ENCODE assay signal across 19 cellular contexts in the genomic region with DNA sequence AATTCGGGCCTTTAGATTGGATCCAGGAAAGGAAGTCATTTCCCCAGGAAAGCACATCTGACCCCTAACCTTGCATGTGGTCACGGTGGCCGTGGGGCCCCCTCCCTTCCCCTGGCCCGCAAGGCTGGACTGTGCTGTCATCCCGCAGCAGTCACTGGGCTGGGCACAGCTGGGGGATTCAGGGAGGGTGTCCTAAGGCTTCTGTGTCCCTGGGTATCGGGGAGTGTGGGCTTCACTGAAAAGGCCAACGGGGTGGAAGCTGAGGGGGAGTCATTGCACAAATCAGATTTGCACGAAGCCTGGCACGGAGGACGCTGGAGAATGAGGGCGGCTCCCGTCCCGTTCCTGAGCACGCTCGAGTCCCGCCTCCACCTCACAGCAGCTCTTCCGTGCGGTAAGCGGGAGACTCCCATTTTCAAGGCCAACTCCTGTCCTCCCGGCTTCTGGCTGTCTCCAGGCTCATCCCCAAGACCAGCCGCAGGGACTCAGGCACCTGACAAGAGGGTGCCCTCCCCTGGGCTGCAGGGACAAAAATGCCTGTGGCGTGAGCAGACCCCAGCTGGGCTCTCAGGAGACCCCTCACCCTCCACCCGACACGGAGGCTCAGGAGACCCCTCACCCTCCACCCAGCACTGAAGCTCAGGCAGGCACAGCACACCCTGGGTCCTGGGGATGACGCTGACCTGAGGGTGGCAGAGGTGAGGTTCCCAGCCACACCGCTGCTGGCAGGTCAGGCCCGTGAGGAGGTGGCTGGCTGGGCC. TPM values are rescaled to one million over a fixed set of nuclear protein-coding genes. Genes with fewer than 3 reads are reported as not detected.
DNase-seq lines count a peak whose midpoint lies in the region; ATAC-seq, FAIRE-seq and TF ChIP-seq lines count a peak whose summit lies in the region.
"Had no signal": no experiment of that assay in that cellular context is flagged by ENCODE, and none has a peak within 500 bp of the region (broad histone marks: within the 10 kb centered on the region; RNA-seq: fewer than 3 reads in every experiment).

No MANE protein-coding gene starts in this region.

- WGBS in H9 (ENCODE audit: extremely low coverage, insufficient read length, low lambda C conversion rate): no CpG with 5 or more reads among the region's 27 CpGs
- 96% methylated on average over 19 of the region's 27 CpGs for WGBS in HepG2 (ENCODE audit: low lambda C conversion rate)
- WGBS in stomach, 5 donors: 55 to 75% (median 68%) methylated on average over 23 to 27 of the region's 27 CpGs

- no peaks in the 10 kb centered on the region; a peak in 2 of 5 replicates for H3K9me3 Mint-ChIP-seq in H9
- no peaks in the 10 kb centered on the region for H3K9me3 Mint-ChIP-seq in activated CD8-positive, alpha-beta T cell treated with anti-CD3 and anti-CD28 coated beads, Interleukin-2, amount 10 ng/mL, durations not matched to agents 7 days and 5 days (ENCODE audit: insufficient read depth)

- H4K20me1 ChIP-seq in H9 (ENCODE audit: control insufficient read depth, insufficient read depth, insufficient read length) (no peaks in the 10 kb centered on the region), HepG2 (ENCODE audit: insufficient read depth, low read length) (no peaks in the 10 kb centered on the region)

- no peak for TF ChIP-seq RAD21 in HepG2 (CRISPR knock-in tag; IDR thresholded peaks at IDR 0.05)

- no peaks in the 10 kb centered on the region for H3K79me1 ChIP-seq in H9 (ENCODE audit: insufficient read depth, low read depth, low read length, poor library complexity, severe bottlenecking)

- no peak overlapping the region for H3K56ac ChIP-seq in H9 (ENCODE audit: insufficient read length, low read depth, low read length)

- no peak overlapping the region for H2BK20ac ChIP-seq in H9 (ENCODE audit: low read depth, low read length, poor library complexity, severe bottlenecking)

- no peak overlapping the region; a peak in 1 of 7 replicates for H3K27ac Mint-ChIP-seq in H9
- no peak overlapping the region for H3K27ac Mint-ChIP-seq in activated CD8-positive, alpha-beta T cell treated with anti-CD3 and anti-CD28 coated beads, Interleukin-2, amount 10 ng/mL, durations not matched to agents 7 days and 5 days

- H3K4me1 ChIP-seq in H9 (ENCODE audit: insufficient read depth, low read length) (peaks cover under 1% of the 10 kb centered on the region; the same call in 1 of the 2 replicates), HepG2 (ENCODE audit: insufficient read depth, low read length) (peaks cover under 1% of the 10 kb centered on the region; the same call in 1 of the 2 replicates), stomach (peaks cover 14 to 60% (median 51%) of the 10 kb centered on the region in 4 donors)

- no peak overlapping the region for H3K14ac ChIP-seq in H9 (ENCODE audit: insufficient read depth, low read length)

- H3K9ac ChIP-seq in H9 (ENCODE audit: extremely low read depth, insufficient read length, low read length) (no peak overlapping the region), HepG2 (ENCODE audit: insufficient read depth, low read depth, low read length) (no peak overlapping the region)
- H3K9ac ChIP-seq: GM23248 had no signal

- no peak overlapping the region for H2BK120ac ChIP-seq in H9 (ENCODE audit: low read depth, low read length, poor library complexity, severe bottlenecking)

- H2BK12ac ChIP-seq in H9 (ENCODE audit: insufficient read length, low read depth, low read length): no peak overlapping the region

- TF ChIP-seq EP300 in HepG2 (IDR thresholded peaks at IDR 0.05; ENCODE audit: low read depth in 2 of 2, low read length in 2 of 2): no peak
- no peak for TF ChIP-seq EP300 in HepG2 (CRISPR knock-in tag; IDR thresholded peaks at IDR 0.05; ENCODE audit: borderline replicate concordance)
- TF ChIP-seq EP300 in stomach (IDR thresholded peaks at IDR 0.05): no peak

- H3K79me2 ChIP-seq in H9 (ENCODE audit: insufficient read depth, low read length) (no peaks in the 10 kb centered on the region), HepG2 (ENCODE audit: insufficient read depth, low read length) (no peaks in the 10 kb centered on the region)

- TF ChIP-seq CTCF in H9 (conservative IDR thresholded peaks at IDR 0.05) (no peak), HepG2 (CRISPR knock-in tag; IDR thresholded peaks at IDR 0.05) (no peak), stomach (IDR thresholded peaks at IDR 0.05) (no peak)

- peaks cover 1 to 7% of the 10 kb centered on the region in 2 experiments for H3K4me1 Mint-ChIP-seq in H9
- peaks cover 11% of the 10 kb centered on the region for H3K4me1 Mint-ChIP-seq in activated CD8-positive, alpha-beta T cell treated with anti-CD3 and anti-CD28 coated beads, Interleukin-2, amount 10 ng/mL, durations not matched to agents 7 days and 5 days (ENCODE audit: low read depth)

- H3K4ac ChIP-seq in H9 (ENCODE audit: low read depth, low read length): no peak overlapping the region

- TF ChIP-seq POLR2A in HepG2 (IDR thresholded peaks at IDR 0.05; ENCODE audit: insufficient read depth in 1 of 2, low read depth in 2 of 2, low read length in 2 of 2): no peak
- TF ChIP-seq POLR2A in stomach (IDR thresholded peaks at IDR 0.05): no peak

- BruUV-seq in HepG2 (replicated peaks; lab: Mats Ljungman, UMichigan): no TSS peak

- H2BK5ac ChIP-seq in H9 (ENCODE audit: insufficient read length, low read length): no peak overlapping the region

- intact Hi-C loops in HepG2 (cut with micrococcal nuclease; ENCODE audit: unreplicated experiment): no loop called here
- intact Hi-C loops in stomach (cut with DNase I; ENCODE audit: low total_unique reads): no loop called here

- H3K23me2 ChIP-seq in H9 (ENCODE audit: insufficient read length, low read depth, low read length, poor library complexity, severe bottlenecking): no peaks in the 10 kb centered on the region

- H2AK5ac ChIP-seq in H9 (ENCODE audit: insufficient read length, low read length): no peak overlapping the region

- no peaks in the 10 kb centered on the region for H3K9me3 ChIP-seq in H9 (ENCODE audit: control insufficient read depth, low read depth, low read length)
- no peaks in the 10 kb centered on the region for H3K9me3 ChIP-seq in HepG2 (ENCODE audit: low read length)
- H3K9me3 ChIP-seq in stomach: no peaks in the 10 kb centered on the region
- H3K9me3 ChIP-seq: adrenal gland had no signal

- H4K91ac ChIP-seq in H9 (ENCODE audit: insufficient read length, low read depth, low read length): no peak overlapping the region

- H3K27ac ChIP-seq in H9 (ENCODE audit: insufficient read length, low read depth, low read length): no peak overlapping the region
- peak overlapping the region; percentile 7 for H3K27ac ChIP-seq in cingulate gyrus (ENCODE audit: low read depth, low read length)
- no peak overlapping the region for H3K27ac ChIP-seq in HepG2 (ENCODE audit: extremely low read length, insufficient read depth, low read length)
- peak overlapping the region in 4 of 5 donors; percentile 22 to 75 (median 72) for H3K27ac ChIP-seq in stomach
- H3K27ac ChIP-seq: GM23248 had no signal

- no peak overlapping the region for H3K4me3 Mint-ChIP-seq in H9
- no peak overlapping the region for H3K4me3 Mint-ChIP-seq in activated CD8-positive, alpha-beta T cell treated with anti-CD3 and anti-CD28 coated beads, Interleukin-2, amount 10 ng/mL, durations not matched to agents 7 days and 5 days
- H3K4me3 Mint-ChIP-seq: activated CD8-positive, alpha-beta memory T cell treated with anti-CD3 and anti-CD28 coated beads, Interleukin-2, amount 10 ng/mL, durations not matched to agents 7 days and 5 days; CD4-positive, alpha-beta memory T cell; naive thymus-derived CD4-positive, alpha-beta T cell had no signal

- no peaks in the 10 kb centered on the region for H3K27me3 ChIP-seq in H9 (ENCODE audit: insufficient read depth, low read length)
- H3K27me3 ChIP-seq in HepG2 (ENCODE audit: control insufficient read depth in 1 of 2, insufficient read depth in 2 of 2, low read length in 2 of 2): no peaks in the 10 kb centered on the region; a peak in 1 of 5 replicates
- no peaks in the 10 kb centered on the region for H3K27me3 ChIP-seq in stomach
- H3K27me3 ChIP-seq: adrenal gland had no signal

- H3T11ph ChIP-seq in H9 (ENCODE audit: low read length): no peak overlapping the region

- no peak overlapping the region for H3K23ac ChIP-seq in H9 (ENCODE audit: insufficient read length, low read depth, low read length)

- CTCF ChIA-PET in HepG2 (lab: Yijun Ruan, JAX; ENCODE audit: low intra/inter-chr PET ratio, low total read pairs) (no interaction called here), HEK293T (lab: Yijun Ruan, JAX) (no interaction called here)
- CTCF ChIA-PET in activated CD8-positive, alpha-beta T cell treated with anti-CD3 and anti-CD28 coated beads, Interleukin-2, amount 10 ng/mL, durations not matched to agents 7 days and 5 days (lab: Charles Lee): no interaction called here

- H2BK15ac ChIP-seq in H9 (ENCODE audit: low read depth, low read length): no peak overlapping the region

- H3K27me3 Mint-ChIP-seq in H9 (ENCODE audit: low read depth): no peaks in the 10 kb centered on the region; the same call in 1 of the 2 replicates
- H3K27me3 Mint-ChIP-seq in activated CD8-positive, alpha-beta T cell treated with anti-CD3 and anti-CD28 coated beads, Interleukin-2, amount 10 ng/mL, durations not matched to agents 7 days and 5 days (ENCODE audit: low read depth): no peaks in the 10 kb centered on the region
- H3K27me3 Mint-ChIP-seq: activated CD8-positive, alpha-beta memory T cell treated with anti-CD3 and anti-CD28 coated beads, Interleukin-2, amount 10 ng/mL, durations not matched to agents 7 days and 5 days; CD4-positive, alpha-beta memory T cell; naive thymus-derived CD4-positive, alpha-beta T cell had no signal

- H3K4me2 ChIP-seq in H9 (ENCODE audit: insufficient read depth, insufficient read length, low read length): no peak overlapping the region
- H3K4me2 ChIP-seq in HepG2 (ENCODE audit: low read depth, low read length): no peak overlapping the region

- no peak overlapping the region for H4K5ac ChIP-seq in H9 (ENCODE audit: insufficient read length, low read depth, low read length)

- no peak overlapping the region for H2AFZ ChIP-seq in H9 (ENCODE audit: low read length)
- no peak overlapping the region for H2AFZ ChIP-seq in HepG2 (ENCODE audit: low read length)
- H2AFZ ChIP-seq: GM23248 had no signal

- in situ Hi-C loops in HepG2 (cut with HindIII; ENCODE audit: extremely low pct_ligation_motif_present, low pct_unique_long_range_greater_than_20kb): no loop called here

- no peak overlapping the region for H3K18ac ChIP-seq in H9 (ENCODE audit: insufficient read length, low read depth, low read length)

- peaks cover 7 to 41% of the 10 kb centered on the region in 2 experiments; a peak in 3 of 5 replicates for H3K36me3 ChIP-seq in HepG2 (replicated peaks in 1 of 2; ENCODE audit: control insufficient read depth in 1 of 2, insufficient read depth in 2 of 2, low read length in 2 of 2)
- peaks cover 18 to 86% (median 77%) of the 10 kb centered on the region in 4 donors for H3K36me3 ChIP-seq in stomach

- POLR2A ChIA-PET in HepG2 (lab: Yijun Ruan, JAX): no interaction called here
- POLR2A ChIA-PET in HEK293T (lab: Yijun Ruan, JAX): interaction anchor here (1.4 to 2.8 kb wide), 3 partner anchors 8 to 9 kb away, joined by 4 to 12 read pairs (median 10); partner anchors contain the start of genes XRCC3 and ZFYVE21
- POLR2A ChIA-PET in activated CD8-positive, alpha-beta T cell treated with anti-CD3 and anti-CD28 coated beads, Interleukin-2, amount 10 ng/mL, durations not matched to agents 7 days and 5 days (lab: Charles Lee): interaction anchor here (0.8 to 1.9 kb wide), 2 partner anchors 9 to 21 kb away, joined by 3 to 8 read pairs; partner anchors contain the start of genes XRCC3 and ZFYVE21

- no peak overlapping the region for H4K8ac ChIP-seq in H9 (replicated peaks; ENCODE audit: insufficient read length, low read depth, low read length)

- H3K4me3 ChIP-seq in HepG2 (replicated peaks in 1 of 3; ENCODE audit: insufficient read depth in 1 of 3, low read depth in 2 of 3, low read length in 3 of 3) (no peak overlapping the region), stomach (no peak overlapping the region)
- H3K4me3 ChIP-seq: adrenal gland, GM23248 had no signal

- DNase-seq in H9: peak; percentile 32
- no peak for DNase-seq in HepG2 (ENCODE audit: low spot score)
- DNase-seq in stomach: no peak
- no peak for DNase-seq in cerebellar cortex (ENCODE audit: low spot score)
- no peak for DNase-seq in HEK293T (ENCODE audit: extremely low spot score)
- DNase-seq in superior temporal gyrus (ENCODE audit: extremely low spot score): no peak
- no peak for DNase-seq in activated CD8-positive, alpha-beta T cell treated with anti-CD3 and anti-CD28 coated beads, Interleukin-2, amount 10 ng/mL, durations not matched to agents 7 days and 5 days
- DNase-seq: activated CD8-positive, alpha-beta memory T cell treated with anti-CD3 and anti-CD28 coated beads, Interleukin-2, amount 10 ng/mL, durations not matched to agents 7 days and 5 days; activated effector memory CD4-positive, alpha-beta T cell treated with Interleukin-2 at 50 U/mL for 16 hours; GM23248; mesenchymal stem cell; naive thymus-derived CD4-positive, alpha-beta T cell; NCI-H1694 treated with DMSO at 0.1 percent for 48 hours; NCI-H226; stimulated activated CD4-positive, alpha-beta T cell treated with anti-CD3 and anti-CD28 coated beads, Interleukin-12 subunit alpha, Interleukin-12 subunit beta, amount 100 ng/mL, for 4 hours; SW 1271 had no signal

- H3K36me3 Mint-ChIP-seq in H9 (ENCODE audit: insufficient read depth in 1 of 3, low read depth in 3 of 3): peaks cover 33 to 62% (median 59%) of the 10 kb centered on the region in 3 experiments; a peak in 6 of 7 replicates
- peaks cover 43% of the 10 kb centered on the region for H3K36me3 Mint-ChIP-seq in activated CD8-positive, alpha-beta T cell treated with anti-CD3 and anti-CD28 coated beads, Interleukin-2, amount 10 ng/mL, durations not matched to agents 7 days and 5 days (ENCODE audit: low read depth)

- ATAC-seq in HepG2: no peak
- ATAC-seq in activated CD8-positive, alpha-beta T cell treated with anti-CD3 and anti-CD28 coated beads, Interleukin-2, amount 10 ng/mL, durations not matched to agents 7 days and 5 days: no peak
- ATAC-seq: activated CD8-positive, alpha-beta memory T cell treated with anti-CD3 and anti-CD28 coated beads, Interleukin-2, amount 10 ng/mL, durations not matched to agents 7 days and 5 days; naive thymus-derived CD4-positive, alpha-beta T cell had no signal

- no peak for FAIRE-seq in HepG2 (lab: Jason Lieb, UNC)

RNA-seq across cellular contexts. Expression of gene XRCC3, which starts 9.5 kb away (rescaled TPM):
- 42.6 and 45.3 TPM in 2 replicates for total RNA-seq in H9 (2021)
- total RNA-seq in HepG2 (2016; rRNA removed; fragmentation: Illumina TruSeq; extraction: Trizol): 22.7 and 25.8 TPM in 2 replicates
- 7.5 and 8.6 TPM in 2 replicates for total RNA-seq in HepG2 (2016; cell fraction: cytosol; rRNA removed; fragmentation: Illumina TruSeq; extraction: Trizol; ENCODE audit: low read depth)
- 22.7 and 28.8 TPM in 2 replicates for total RNA-seq in HepG2 (2016; cell fraction: insoluble cytoplasmic fraction; rRNA removed; fragmentation: Illumina TruSeq; extraction: Trizol)
- 19.2 and 25.6 TPM in 2 replicates for total RNA-seq in HepG2 (2016; cell fraction: membrane; rRNA removed; fragmentation: Illumina TruSeq; extraction: Trizol)
- total RNA-seq in HepG2 (2016; cell fraction: nucleus; rRNA removed; fragmentation: Illumina TruSeq; extraction: Trizol): 16.7 and 17.3 TPM in 2 replicates
- 5.4 and 5.8 TPM in 2 replicates for polyA plus RNA-seq in HepG2 (2011; rRNA removed)
- 4.3 and 7.4 TPM in 2 replicates for polyA plus RNA-seq in HepG2 (2011; cell fraction: cytosol; rRNA removed)
- polyA plus RNA-seq in HepG2 (2011; cell fraction: nucleus; rRNA removed): 12.7 and 15.0 TPM in 2 replicates
- 6.2 and 8.5 TPM in 2 replicates for polyA plus RNA-seq in HepG2 (2012)
- 5.5 and 6.6 TPM in 2 replicates for polyA plus RNA-seq in HepG2 (2016; cell fraction: cytosol; fragmentation: Illumina TruSeq; extraction: Trizol; ENCODE audit: low read depth)
- polyA plus RNA-seq in HepG2 (2016; cell fraction: insoluble cytoplasmic fraction; fragmentation: Illumina TruSeq; extraction: Trizol; ENCODE audit: low read depth): 14.6 and 16.7 TPM in 2 replicates
- polyA plus RNA-seq in HepG2 (2016; cell fraction: membrane; fragmentation: Illumina TruSeq; extraction: Trizol; ENCODE audit: low read depth): 13.9 and 14.8 TPM in 2 replicates
- 39.8 and 43.1 TPM in 2 replicates for polyA plus RNA-seq in HepG2 (2016; cell fraction: nucleus; fragmentation: Illumina TruSeq; extraction: Trizol; ENCODE audit: insufficient read depth, low read depth)
- 11.1 and 22.9 TPM in 2 replicates for polyA minus RNA-seq in HepG2 (2011; rRNA and poly(A)+ RNA removed; ENCODE audit: low replicate concordance)
- 4.7 and 5.6 TPM in 2 replicates for polyA minus RNA-seq in HepG2 (2011; cell fraction: cytosol; rRNA and poly(A)+ RNA removed)
- polyA minus RNA-seq in HepG2 (2011; cell fraction: nucleus; rRNA and poly(A)+ RNA removed): 5.5 and 7.3 TPM in 2 replicates
- total RNA-seq in stomach: 10 to 100 TPM in 2 of 5 donors, 1 to 10 TPM in 3; 2.6 to 70.1 (median 7.0) TPM
- polyA plus RNA-seq in stomach: 1 to 10 TPM; 3.5 to 6.2 (median 3.8) TPM
- 10 to 100 TPM; 46.2 to 52.5 TPM for total RNA-seq in activated CD8-positive, alpha-beta T cell treated with anti-CD3 and anti-CD28 coated beads, Interleukin-2, amount 10 ng/mL, durations not matched to agents 7 days and 5 days

RNA-seq across cellular contexts. Expression of gene ZFYVE21, which starts 9.9 kb away (rescaled TPM):
- total RNA-seq in H9 (2021): 49.7 and 50.5 TPM in 2 replicates
- 34.3 and 35.1 TPM in 2 replicates for total RNA-seq in HepG2 (2016; rRNA removed; fragmentation: Illumina TruSeq; extraction: Trizol)
- 12.0 and 12.6 TPM in 2 replicates for total RNA-seq in HepG2 (2016; cell fraction: cytosol; rRNA removed; fragmentation: Illumina TruSeq; extraction: Trizol; ENCODE audit: low read depth)
- 36.2 and 37.2 TPM in 2 replicates for total RNA-seq in HepG2 (2016; cell fraction: insoluble cytoplasmic fraction; rRNA removed; fragmentation: Illumina TruSeq; extraction: Trizol)
- total RNA-seq in HepG2 (2016; cell fraction: membrane; rRNA removed; fragmentation: Illumina TruSeq; extraction: Trizol): 23.9 and 24.1 TPM in 2 replicates
- 25.9 TPM in 2 replicates for total RNA-seq in HepG2 (2016; cell fraction: nucleus; rRNA removed; fragmentation: Illumina TruSeq; extraction: Trizol)
- 34.4 and 36.2 TPM in 2 replicates for polyA plus RNA-seq in HepG2 (2011; rRNA removed)
- 33.8 and 35.9 TPM in 2 replicates for polyA plus RNA-seq in HepG2 (2011; cell fraction: cytosol; rRNA removed)
- 57.7 and 67.1 TPM in 2 replicates for polyA plus RNA-seq in HepG2 (2011; cell fraction: nucleus; rRNA removed)
- 18.5 and 20.2 TPM in 2 replicates for polyA plus RNA-seq in HepG2 (2012)
- polyA plus RNA-seq in HepG2 (2016; cell fraction: cytosol; fragmentation: Illumina TruSeq; extraction: Trizol; ENCODE audit: low read depth): 9.6 and 11.9 TPM in 2 replicates
- 38.6 and 42.4 TPM in 2 replicates for polyA plus RNA-seq in HepG2 (2016; cell fraction: insoluble cytoplasmic fraction; fragmentation: Illumina TruSeq; extraction: Trizol; ENCODE audit: low read depth)
- polyA plus RNA-seq in HepG2 (2016; cell fraction: membrane; fragmentation: Illumina TruSeq; extraction: Trizol; ENCODE audit: low read depth): 20.7 and 23.8 TPM in 2 replicates
- polyA plus RNA-seq in HepG2 (2016; cell fraction: nucleus; fragmentation: Illumina TruSeq; extraction: Trizol; ENCODE audit: insufficient read depth, low read depth): 55.9 and 58.6 TPM in 2 replicates
- 32.6 and 37.6 TPM in 2 replicates for polyA minus RNA-seq in HepG2 (2011; rRNA and poly(A)+ RNA removed; ENCODE audit: low replicate concordance)
- 12.3 and 14.1 TPM in 2 replicates for polyA minus RNA-seq in HepG2 (2011; cell fraction: cytosol; rRNA and poly(A)+ RNA removed)
- 23.7 and 24.3 TPM in 2 replicates for polyA minus RNA-seq in HepG2 (2011; cell fraction: nucleus; rRNA and poly(A)+ RNA removed)
- total RNA-seq in stomach: 100 to 1,000 TPM in 2 of 5 donors, 10 to 100 TPM in 3; 28.0 to 150 (median 64.8) TPM
- polyA plus RNA-seq in stomach: 10 to 100 TPM; 51.9 to 95.5 (median 81.0) TPM
- 10 to 100 TPM; 16.7 to 17.4 TPM for total RNA-seq in activated CD8-positive, alpha-beta T cell treated with anti-CD3 and anti-CD28 coated beads, Interleukin-2, amount 10 ng/mL, durations not matched to agents 7 days and 5 days

Comparison
In these comparisons a context has a peak if more than half of its experiments do, and no peak if none do; other contexts are left out.
1. H3K27ac ChIP-seq: peak in cingulate gyrus (single experiment) and stomach (4 of 5); none in H9 (single experiment) and HepG2 (single experiment).